Comparison of ENCODE assay signal across 19 cellular contexts in the genomic region with DNA sequence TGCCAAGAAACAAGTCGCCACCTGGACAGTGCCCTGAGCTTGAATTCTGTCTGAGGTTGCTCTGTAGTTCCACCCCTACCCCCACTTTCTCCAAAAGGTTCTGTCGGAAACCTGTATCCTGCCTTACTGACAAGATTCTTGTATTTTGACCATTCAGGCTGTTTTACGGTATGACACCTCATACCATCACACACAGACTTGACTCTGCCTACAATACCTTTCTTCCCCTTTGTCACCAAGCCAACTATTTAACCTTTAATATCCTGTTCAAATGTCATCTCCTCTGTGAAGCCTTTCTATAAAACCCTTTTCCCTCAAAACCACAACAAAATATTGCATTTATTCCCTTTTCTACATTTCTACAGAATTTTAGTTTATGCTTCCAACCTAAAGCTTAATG.
"Had no signal": no experiment of that assay in that cellular context is flagged by ENCODE, and none has a peak within 500 bp of the region (broad histone marks: within the 10 kb centered on the region; RNA-seq: fewer than 3 reads in every experiment).

No MANE protein-coding gene starts in this region.

- FAIRE-seq: RCC 7860 had no signal

- DNase-seq: KBM-7, NCI-H1092, NCI-H1105 treated with DMSO at 0.1 percent for 48 hours, NCI-H1417 treated with DMSO at 0.1 percent for 48 hours, NCI-H146, NCI-H1694 treated with DMSO at 0.1 percent for 48 hours, NCI-H1930, NCI-H2081, NCI-H2107, NCI-H2227 treated with DMSO at 0.1 percent for 48 hours, NCI-H446, NCI-H510A, NCI-H524 treated with DMSO at 0.1 percent for 48 hours, NCI-H69, NCI-H774, RPMI8226, SHP77, SK-N-SH had no signal
